In the genomic region with DNA sequence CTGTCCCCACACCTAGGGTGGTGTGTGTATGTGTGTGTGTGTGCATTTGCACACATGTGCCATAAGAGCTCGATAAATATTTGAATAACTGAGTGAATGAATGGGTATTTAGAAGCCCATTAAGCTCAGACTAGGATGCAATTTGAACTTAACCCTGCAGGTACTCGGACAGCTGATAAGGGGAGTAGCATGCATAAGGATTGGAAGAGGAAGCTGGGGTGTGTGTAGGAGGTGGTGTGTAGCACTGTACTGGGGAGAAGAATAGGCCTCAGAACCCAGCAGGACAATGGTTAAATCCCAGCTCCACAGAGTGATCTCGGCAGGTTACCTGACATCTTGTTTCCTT, we compare ENCODE assay signal across 19 cellular contexts. TPM values are rescaled to one million over a fixed set of nuclear protein-coding genes. Genes with fewer than 3 reads are reported as not detected.
DNase-seq lines count a peak whose midpoint lies in the region; ATAC-seq and TF ChIP-seq lines count a peak whose summit lies in the region.
"Had no signal": no experiment of that assay in that cellular context is flagged by ENCODE, and none has a peak within 500 bp of the region (broad histone marks: within the 10 kb centered on the region; RNA-seq: fewer than 3 reads in every experiment).

No MANE protein-coding gene starts in this region.

- no peaks in the 10 kb centered on the region for H3K36me3 ChIP-seq in PC-3 (ENCODE audit: low read depth, low read length)
- H3K36me3 ChIP-seq: adrenal gland, breast epithelium, thoracic aorta had no signal

- POLR2A ChIA-PET in PC-3 (lab: Charles Lee; ENCODE audit: unreplicated experiment): no interaction called here

- H3K27ac ChIP-seq in PC-3 (ENCODE audit: low read length): no peak overlapping the region
- H3K27ac ChIP-seq: adrenal gland, breast epithelium, thoracic aorta had no signal

- no peak overlapping the region for H3K9ac ChIP-seq in PC-3 (ENCODE audit: low read length)

- H3K9me3 Mint-ChIP-seq in mesothelial cell of epicardium: no peaks in the 10 kb centered on the region
- H3K9me3 Mint-ChIP-seq: stimulated activated naive B cell treated with anti-CD40 and anti-IgM and Interleukin-4, amounts not matched to agents 10 μg/mL and 1 μg/mL and 100 μg/mL, for 72 hours had no signal

- intact Hi-C loops in PC-3 (cut with micrococcal nuclease): loop anchor here (2.0 kb wide), 1 partner anchor 215 kb away; no protein-coding TSS in a partner anchor

- no peaks in the 10 kb centered on the region for H3K36me3 Mint-ChIP-seq in mesothelial cell of epicardium
- H3K36me3 Mint-ChIP-seq: CD8-positive, alpha-beta memory T cell had no signal

- H3F3A ChIP-seq in PC-3 (ENCODE audit: low read length, unreplicated experiment): no peaks in the 10 kb centered on the region

- CTCF ChIA-PET in PC-3 (lab: Charles Lee): interaction anchor here (1.1 kb wide), 1 partner anchor 10 kb away, joined by 5 read pairs; no protein-coding TSS in a partner anchor

- H3K9me2 ChIP-seq in PC-3 (replicated peaks; ENCODE audit: low read length): no peaks in the 10 kb centered on the region

- BruUV-seq in PC-3 (replicated peaks; lab: Mats Ljungman, UMichigan): no TSS peak

- peak; percentile 67 for DNase-seq in DMS153 (lab: John Stamatoyannopoulos, UW)
- peak; percentile 21 for DNase-seq in NB4 (ENCODE audit: low read depth)
- no peak for DNase-seq in PC-3
- no peak for DNase-seq in mesothelial cell of epicardium (ENCODE audit: low spot score in 2 of 2, unreplicated experiment in 2 of 2)
- DNase-seq: activated gamma-delta T cell treated with Interleukin-2 at 50 U/mL for 16 hours; activated T-cell treated with anti-CD3 and anti-CD28 coated beads, Interleukin-2, amount 50 U/mL, for 1 hour; adrenal gland; cortex of kidney; DMS79; stimulated activated naive B cell treated with anti-CD40 and anti-IgM and Interleukin-4, amounts not matched to agents 10 μg/mL and 1 μg/mL and 100 μg/mL, for 72 hours had no signal

- no peaks in the 10 kb centered on the region for H3K9me3 ChIP-seq in PC-3 (ENCODE audit: low read length)
- H3K9me3 ChIP-seq: adrenal gland, breast epithelium, thoracic aorta had no signal

- no peak overlapping the region for H3K4me3 Mint-ChIP-seq in mesothelial cell of epicardium
- H3K4me3 Mint-ChIP-seq: CD8-positive, alpha-beta memory T cell; stimulated activated naive B cell treated with anti-CD40 and anti-IgM and Interleukin-4, amounts not matched to agents 10 μg/mL and 1 μg/mL and 100 μg/mL, for 72 hours had no signal

- H3K4me3 ChIP-seq in NB4 (ENCODE audit: low read depth, low read length) (no peak overlapping the region), PC-3 (ENCODE audit: low read length) (no peak overlapping the region)
- H3K4me3 ChIP-seq: adrenal gland, breast epithelium, GM12878, lung, thoracic aorta had no signal

- TF ChIP-seq CTCF in NB4 (IDR thresholded peaks at IDR 0.05; ENCODE audit: low read depth, low read length): no peak
- 0 out of 2 replicates have a peak, but pooled peaks have one; percentile 24 for TF ChIP-seq CTCF in PC-3 (conservative IDR thresholded peaks at IDR 0.05; ENCODE audit: low read depth, low read length)
- TF ChIP-seq CTCF in mesothelial cell of epicardium (IDR thresholded peaks at IDR 0.05; ENCODE audit: unreplicated experiment): peak; percentile 30

- no peak overlapping the region for H3K4me2 ChIP-seq in PC-3 (ENCODE audit: low read length)

- H3K79me2 ChIP-seq in PC-3 (ENCODE audit: low read length): no peaks in the 10 kb centered on the region

- no peaks in the 10 kb centered on the region for H4K20me1 ChIP-seq in PC-3 (ENCODE audit: low read length)

- no peak overlapping the region for H2AFZ ChIP-seq in PC-3 (ENCODE audit: low read length)

- H3K27ac Mint-ChIP-seq in mesothelial cell of epicardium: no peak overlapping the region
- H3K27ac Mint-ChIP-seq: CD8-positive, alpha-beta memory T cell; stimulated activated naive B cell treated with anti-CD40 and anti-IgM and Interleukin-4, amounts not matched to agents 10 μg/mL and 1 μg/mL and 100 μg/mL, for 72 hours had no signal

- no peak for TF ChIP-seq POLR2A in NB4 (IDR thresholded peaks at IDR 0.05; ENCODE audit: extremely low read depth, insufficient read length)

- H3K4me1 ChIP-seq in PC-3 (ENCODE audit: insufficient read depth, low read length): no peaks in the 10 kb centered on the region
- H3K4me1 ChIP-seq: breast epithelium had no signal

- H3K4me1 Mint-ChIP-seq in mesothelial cell of epicardium: no peaks in the 10 kb centered on the region

- H3K27me3 Mint-ChIP-seq in mesothelial cell of epicardium (ENCODE audit: low read depth): peaks cover 50% of the 10 kb centered on the region

- H3K27me3 ChIP-seq in PC-3 (ENCODE audit: low read length): no peaks in the 10 kb centered on the region

- no peak for ATAC-seq in PC-3
- no peak for ATAC-seq in HG02852 (IDR thresholded peaks at IDR 0.05; ENCODE audit: unreplicated experiment)
- ATAC-seq in HG03159 (IDR thresholded peaks at IDR 0.05; ENCODE audit: unreplicated experiment): no peak
- ATAC-seq in GM19351 (IDR thresholded peaks at IDR 0.05; ENCODE audit: unreplicated experiment): no peak
- ATAC-seq: GM12878 had no signal

RNA-seq across cellular contexts. Expression of gene KCNF1, which starts 1.8 kb away (rescaled TPM):
- total RNA-seq in PC-3 (2014; rRNA removed) (1.3 and 1.8 TPM in 2 replicates), mesothelial cell of epicardium (0.72 to 0.93 TPM (median 0.83 TPM) in 3 replicates)
- total RNA-seq: CD8-positive, alpha-beta memory T cell; GM12878; renal cortical epithelial cell; thoracic aorta had no signal

Comparison
In these comparisons a context has a peak if more than half of its experiments do, and no peak if none do; other contexts are left out.
1. DNase-seq: peak in DMS153 (single experiment) and NB4 (single experiment); none in PC-3 (single experiment) and mesothelial cell of epicardium (0 of 2).